8 cellular contexts compared by ENCODE assay signal in the genomic region with DNA sequence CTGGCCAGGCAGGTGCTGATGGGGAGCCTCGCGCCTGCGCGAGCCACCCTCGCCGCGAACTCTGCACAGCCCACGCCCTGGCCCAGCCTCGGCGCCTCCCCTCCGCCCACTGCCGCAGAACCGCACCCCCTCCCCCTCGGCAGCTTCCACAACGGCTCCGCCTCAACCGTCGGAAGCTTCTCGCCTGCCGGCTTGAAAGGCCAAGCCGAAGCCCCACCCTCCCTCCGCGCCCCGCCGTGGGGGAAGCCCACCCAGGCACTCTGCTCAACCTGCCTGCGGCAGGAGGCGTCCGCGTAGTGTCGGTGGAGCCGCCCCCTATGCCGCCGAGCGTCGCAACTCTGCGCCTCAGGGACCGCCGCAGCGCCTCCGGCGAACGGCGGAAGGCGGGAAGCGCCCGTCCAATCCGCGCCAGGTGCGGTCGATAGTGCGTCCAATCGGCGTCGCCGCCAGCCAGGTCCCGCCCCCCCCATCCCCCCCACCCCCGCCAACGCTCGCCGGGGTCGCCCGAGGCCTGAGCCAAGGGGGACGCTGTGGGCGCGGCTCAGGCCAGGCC. TPM values are rescaled to one million over a fixed set of nuclear protein-coding genes. Genes with fewer than 3 reads are reported as not detected.
DNase-seq lines count a peak whose midpoint lies in the region; ATAC-seq and TF ChIP-seq lines count a peak whose summit lies in the region.

A gene with protein sequence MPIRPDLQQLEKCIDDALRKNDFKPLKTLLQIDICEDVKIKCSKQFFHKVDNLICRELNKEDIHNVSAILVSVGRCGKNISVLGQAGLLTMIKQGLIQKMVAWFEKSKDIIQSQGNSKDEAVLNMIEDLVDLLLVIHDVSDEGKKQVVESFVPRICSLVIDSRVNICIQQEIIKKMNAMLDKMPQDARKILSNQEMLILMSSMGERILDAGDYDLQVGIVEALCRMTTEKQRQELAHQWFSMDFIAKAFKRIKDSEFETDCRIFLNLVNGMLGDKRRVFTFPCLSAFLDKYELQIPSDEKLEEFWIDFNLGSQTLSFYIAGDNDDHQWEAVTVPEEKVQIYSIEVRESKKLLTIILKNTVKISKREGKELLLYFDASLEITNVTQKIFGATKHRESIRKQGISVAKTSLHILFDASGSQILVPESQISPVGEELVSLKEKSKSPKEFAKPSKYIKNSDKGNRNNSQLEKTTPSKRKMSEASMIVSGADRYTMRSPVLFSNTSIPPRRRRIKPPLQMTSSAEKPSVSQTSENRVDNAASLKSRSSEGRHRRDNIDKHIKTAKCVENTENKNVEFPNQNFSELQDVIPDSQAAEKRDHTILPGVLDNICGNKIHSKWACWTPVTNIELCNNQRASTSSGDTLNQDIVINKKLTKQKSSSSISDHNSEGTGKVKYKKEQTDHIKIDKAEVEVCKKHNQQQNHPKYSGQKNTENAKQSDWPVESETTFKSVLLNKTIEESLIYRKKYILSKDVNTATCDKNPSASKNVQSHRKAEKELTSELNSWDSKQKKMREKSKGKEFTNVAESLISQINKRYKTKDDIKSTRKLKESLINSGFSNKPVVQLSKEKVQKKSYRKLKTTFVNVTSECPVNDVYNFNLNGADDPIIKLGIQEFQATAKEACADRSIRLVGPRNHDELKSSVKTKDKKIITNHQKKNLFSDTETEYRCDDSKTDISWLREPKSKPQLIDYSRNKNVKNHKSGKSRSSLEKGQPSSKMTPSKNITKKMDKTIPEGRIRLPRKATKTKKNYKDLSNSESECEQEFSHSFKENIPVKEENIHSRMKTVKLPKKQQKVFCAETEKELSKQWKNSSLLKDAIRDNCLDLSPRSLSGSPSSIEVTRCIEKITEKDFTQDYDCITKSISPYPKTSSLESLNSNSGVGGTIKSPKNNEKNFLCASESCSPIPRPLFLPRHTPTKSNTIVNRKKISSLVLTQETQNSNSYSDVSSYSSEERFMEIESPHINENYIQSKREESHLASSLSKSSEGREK (N-terminal part only) (minus strand): TSS at position 342 of the 553 bp plus-strand sequence. CDS start 11,224 bp downstream, outside the sequence.

- H3K4me3 ChIP-seq in neural cell (ENCODE audit: low read length) (peak within 1 kb of the TSS; percentile 50), thoracic aorta (peak within 1 kb of the TSS; percentile 90)

- no peaks in the 10 kb centered on the region for H3K79me2 ChIP-seq in neural cell (replicated peaks; ENCODE audit: insufficient read depth, low read length)

- H3K27ac ChIP-seq in neural cell (ENCODE audit: low read length) (no peak within 1 kb of the TSS), thoracic aorta (peak within 1 kb of the TSS in 1 of 2 donors; percentile 50)

- H3K27me3 ChIP-seq in neural cell (ENCODE audit: insufficient read depth, low read depth, low read length), result no peaks in the 10 kb centered on the region
- H3K27me3 ChIP-seq in thoracic aorta (replicated peaks; ENCODE audit: insufficient read depth), result no peaks in the 10 kb centered on the region

- no peak for TF ChIP-seq EP300 in neural cell (conservative IDR thresholded peaks at IDR 0.05; ENCODE audit: poor library complexity, severe bottlenecking)

- peaks cover 6 to 19% of the 10 kb centered on the region in 2 donors for H3K4me1 ChIP-seq in thoracic aorta (ENCODE audit: control insufficient read depth in 1 of 2, low read depth in 2 of 2)

- no peak within 1 kb of the TSS for H3K4me2 ChIP-seq in neural cell (ENCODE audit: low read length)

- H3K9me2 ChIP-seq in neural cell (ENCODE audit: insufficient read depth, low read length), result no peaks in the 10 kb centered on the region

- DNase-seq in GM03348 (ENCODE audit: low spot score), result peak; percentile 90
- DNase-seq in HuH-7.5 (ENCODE audit: low spot score), result peak; percentile 54
- DNase-seq in activated T-cell treated with anti-CD3 and anti-CD28 coated beads, Interleukin-2, amount 50 U/mL, for 1 hour, result peak; percentile 69
- DNase-seq in fibroblast of gingiva (ENCODE audit: low read depth), result peak; percentile 41
- no peak for DNase-seq in thoracic aorta (ENCODE audit: low spot score)

- TF ChIP-seq CTCF in neural cell (IDR thresholded peaks at IDR 0.05; ENCODE audit: poor library complexity, severe bottlenecking), result no peak
- TF ChIP-seq CTCF in thoracic aorta (IDR thresholded peaks at IDR 0.05), result no peak

- H3K36me3 ChIP-seq in neural cell (ENCODE audit: insufficient read depth, low read length) (no peaks in the 10 kb centered on the region), thoracic aorta (no peaks in the 10 kb centered on the region)

- no peak within 1 kb of the TSS for H3K9ac ChIP-seq in neural cell (ENCODE audit: low read length)

- H3F3A ChIP-seq in neural cell (ENCODE audit: insufficient read depth, low read length, poor library complexity, severe bottlenecking), result no peaks in the 10 kb centered on the region

- TF ChIP-seq RAD21 in neural cell (conservative IDR thresholded peaks at IDR 0.05), result no peak

- H3K9me3 ChIP-seq in neural cell (ENCODE audit: low read length) (no peaks in the 10 kb centered on the region), thoracic aorta (no peaks in the 10 kb centered on the region)

- H2AFZ ChIP-seq in neural cell (ENCODE audit: low read depth, low read length), result no peak within 1 kb of the TSS

- no peaks in the 10 kb centered on the region for H4K20me1 ChIP-seq in neural cell (ENCODE audit: insufficient read depth)

- ATAC-seq in thoracic aorta (ENCODE audit: insufficient number of reproducible peaks, low FRiP score, low read depth) (peak; percentile 31), GM18520 (IDR thresholded peaks at IDR 0.05; ENCODE audit: unreplicated experiment) (no peak), GM21786 (IDR thresholded peaks at IDR 0.05; ENCODE audit: unreplicated experiment) (no peak)

TF ChIP-seq in neural cell, 6 proteins besides CTCF, POLR2A, EP300 and RAD21:
- TF ChIP-seq, protein P1, sequence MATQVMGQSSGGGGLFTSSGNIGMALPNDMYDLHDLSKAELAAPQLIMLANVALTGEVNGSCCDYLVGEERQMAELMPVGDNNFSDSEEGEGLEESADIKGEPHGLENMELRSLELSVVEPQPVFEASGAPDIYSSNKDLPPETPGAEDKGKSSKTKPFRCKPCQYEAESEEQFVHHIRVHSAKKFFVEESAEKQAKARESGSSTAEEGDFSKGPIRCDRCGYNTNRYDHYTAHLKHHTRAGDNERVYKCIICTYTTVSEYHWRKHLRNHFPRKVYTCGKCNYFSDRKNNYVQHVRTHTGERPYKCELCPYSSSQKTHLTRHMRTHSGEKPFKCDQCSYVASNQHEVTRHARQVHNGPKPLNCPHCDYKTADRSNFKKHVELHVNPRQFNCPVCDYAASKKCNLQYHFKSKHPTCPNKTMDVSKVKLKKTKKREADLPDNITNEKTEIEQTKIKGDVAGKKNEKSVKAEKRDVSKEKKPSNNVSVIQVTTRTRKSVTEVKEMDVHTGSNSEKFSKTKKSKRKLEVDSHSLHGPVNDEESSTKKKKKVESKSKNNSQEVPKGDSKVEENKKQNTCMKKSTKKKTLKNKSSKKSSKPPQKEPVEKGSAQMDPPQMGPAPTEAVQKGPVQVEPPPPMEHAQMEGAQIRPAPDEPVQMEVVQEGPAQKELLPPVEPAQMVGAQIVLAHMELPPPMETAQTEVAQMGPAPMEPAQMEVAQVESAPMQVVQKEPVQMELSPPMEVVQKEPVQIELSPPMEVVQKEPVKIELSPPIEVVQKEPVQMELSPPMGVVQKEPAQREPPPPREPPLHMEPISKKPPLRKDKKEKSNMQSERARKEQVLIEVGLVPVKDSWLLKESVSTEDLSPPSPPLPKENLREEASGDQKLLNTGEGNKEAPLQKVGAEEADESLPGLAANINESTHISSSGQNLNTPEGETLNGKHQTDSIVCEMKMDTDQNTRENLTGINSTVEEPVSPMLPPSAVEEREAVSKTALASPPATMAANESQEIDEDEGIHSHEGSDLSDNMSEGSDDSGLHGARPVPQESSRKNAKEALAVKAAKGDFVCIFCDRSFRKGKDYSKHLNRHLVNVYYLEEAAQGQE (IDR thresholded peaks at IDR 0.05; ENCODE audit: borderline replicate concordance), result no peak
- TF ChIP-seq EZH2 (IDR thresholded peaks at IDR 0.05; ENCODE audit: borderline replicate concordance, insufficient read depth, low read length, poor library complexity, severe bottlenecking), result no peak

RNA-seq across cellular contexts. Expression of the gene that starts here (rescaled TPM):
- polyA plus RNA-seq in neural cell, result 1.4 and 2.3 TPM in 2 replicates
- 0.49 and 1.0 TPM in 2 replicates for polyA minus RNA-seq in neural cell
- total RNA-seq in thoracic aorta, result under 1 TPM; 0.71 to 0.95 TPM

Comparison
In these comparisons a context has a peak if more than half of its experiments do, and no peak if none do; other contexts are left out.
1. Peak in ATAC-seq and H3K4me3 ChIP-seq in thoracic aorta; RNA of the gene not detected or under 1 TPM.